Comparison of ENCODE assay signal across 16 cellular contexts in genomic region chr11:62566247-62566646, GRCh38. TPM values are rescaled to one million over a fixed set of nuclear protein-coding genes. Genes with fewer than 3 reads are reported as not detected.
A peak's percentile ranks its signal among the peaks of the same experiment; 100 is the strongest.
DNase-seq lines count a peak whose midpoint lies in the region; ATAC-seq and TF ChIP-seq lines count a peak whose summit lies in the region.
"Had no signal": no experiment of that assay in that cellular context is flagged by ENCODE, and none has a peak within 500 bp of the region (broad histone marks: within the 10 kb centered on the region; RNA-seq: fewer than 3 reads in every experiment).

No MANE protein-coding gene starts in this region.

- H3K27ac ChIP-seq in right atrium auricular region, result no peak overlapping the region
- peak overlapping the region; percentile 13 for H3K27ac ChIP-seq in thymus (ENCODE audit: low read depth)
- H3K27ac ChIP-seq: neutrophil, upper lobe of right lung had no signal

- no peak overlapping the region for H3K4me3 ChIP-seq in right atrium auricular region
- no peak overlapping the region for H3K4me3 ChIP-seq in thymus (ENCODE audit: low read length)
- no peak overlapping the region for H3K4me3 ChIP-seq in H7 (ENCODE audit: insufficient read depth, low read depth, low read length)
- H3K4me3 ChIP-seq: upper lobe of right lung had no signal

- H3K4me1 ChIP-seq in right atrium auricular region, result peaks cover 0 to 9% of the 10 kb centered on the region in 2 donors
- H3K4me1 ChIP-seq in thymus (ENCODE audit: control insufficient read depth, insufficient read depth, low read length), result no peaks in the 10 kb centered on the region
- H3K4me1 ChIP-seq: upper lobe of right lung had no signal

- H3K4me3 Mint-ChIP-seq in T-helper 17 cell (no peak overlapping the region), endothelial cell (ENCODE audit: unreplicated experiment) (peak overlapping the region; percentile 21)
- H3K4me3 Mint-ChIP-seq: B cell had no signal

- no peak for TF ChIP-seq CTCF in right atrium auricular region (IDR thresholded peaks at IDR 0.05)
- no peak for TF ChIP-seq CTCF in endothelial cell (IDR thresholded peaks at IDR 0.05; ENCODE audit: unreplicated experiment)

- H3K36me3 ChIP-seq in right atrium auricular region (peaks cover 84% of the 10 kb centered on the region), thymus (ENCODE audit: control insufficient read depth, insufficient read depth) (peaks cover 49% of the 10 kb centered on the region), H7 (replicated peaks; ENCODE audit: control insufficient read depth, insufficient read depth, low read length) (peaks cover 45% of the 10 kb centered on the region)

- peaks cover 35% of the 10 kb centered on the region for H3K4me1 Mint-ChIP-seq in T-helper 17 cell
- peaks cover 17% of the 10 kb centered on the region for H3K4me1 Mint-ChIP-seq in endothelial cell (ENCODE audit: unreplicated experiment)

- DNase-seq in left ventricle myocardium superior, result peak; percentile 6
- no peak for DNase-seq in right atrium auricular region (ENCODE audit: low spot score)
- DNase-seq in T-helper 17 cell, result no peak
- no peak for DNase-seq in endothelial cell (ENCODE audit: low spot score)
- no peak for DNase-seq in NCI-H510A treated with DMSO at 0.1 percent for 48 hours (lab: John Stamatoyannopoulos, UW)
- DNase-seq in H7, result no peak
- DNase-seq: MM.1S; NCI-H2029 treated with DMSO at 0.1 percent for 48 hours; NCI-H82; stimulated activated CD4-positive, alpha-beta T cell treated with anti-CD3 and anti-CD28 coated beads, Interleukin-4, amount 100 ng/mL, for 24 hours; T1000; upper lobe of right lung had no signal

- H3K27me3 ChIP-seq in right atrium auricular region (no peaks in the 10 kb centered on the region), thymus (ENCODE audit: control insufficient read depth, insufficient read depth) (no peaks in the 10 kb centered on the region), H7 (ENCODE audit: control insufficient read depth, insufficient read depth, low read length) (no peaks in the 10 kb centered on the region)
- H3K27me3 ChIP-seq: neutrophil, upper lobe of right lung had no signal

- no peaks in the 10 kb centered on the region for H3K27me3 Mint-ChIP-seq in T-helper 17 cell
- no peaks in the 10 kb centered on the region for H3K27me3 Mint-ChIP-seq in endothelial cell (ENCODE audit: unreplicated experiment)
- H3K27me3 Mint-ChIP-seq: B cell had no signal

- 98% methylated on average over 8 of the region's 8 CpGs for WGBS in thymus

- intact Hi-C loops in left ventricle myocardium superior (cut with micrococcal nuclease), result no loop called here

- H3K9me3 Mint-ChIP-seq in endothelial cell (ENCODE audit: unreplicated experiment), result no peaks in the 10 kb centered on the region

- no peaks in the 10 kb centered on the region for H3K9me3 ChIP-seq in right atrium auricular region
- no peaks in the 10 kb centered on the region for H3K9me3 ChIP-seq in T-helper 17 cell (ENCODE audit: control insufficient read depth, low read length, poor library complexity, severe bottlenecking)
- H3K9me3 ChIP-seq in thymus (ENCODE audit: control insufficient read depth), result no peaks in the 10 kb centered on the region
- H3K9me3 ChIP-seq: neutrophil, upper lobe of right lung had no signal

- no peak for ATAC-seq in left ventricle myocardium superior
- no peak for ATAC-seq in T-helper 17 cell
- no peak for ATAC-seq in HG03139 (IDR thresholded peaks at IDR 0.05; ENCODE audit: unreplicated experiment)
- ATAC-seq: upper lobe of right lung had no signal

- H3K27ac Mint-ChIP-seq in T-helper 17 cell (peak overlapping the region; percentile 90), endothelial cell (ENCODE audit: unreplicated experiment) (peak overlapping the region; percentile 27)

- H3K36me3 Mint-ChIP-seq in T-helper 17 cell (ENCODE audit: low read depth) (peaks cover 18% of the 10 kb centered on the region), endothelial cell (ENCODE audit: low read depth, unreplicated experiment) (peaks cover 41% of the 10 kb centered on the region)

RNA-seq across cellular contexts. Expression of gene EEF1G, which starts 7.4 kb away (rescaled TPM):
- 804 TPM for total RNA-seq in left ventricle myocardium superior
- 1,000 to 10,000 TPM in 1 of 2 donors, 100 to 1,000 TPM in 1; 707 to 1,175 TPM for total RNA-seq in right atrium auricular region
- total RNA-seq in T-helper 17 cell, result 1,000 to 10,000 TPM; 1,954 to 1,984 TPM
- 1,951 TPM for total RNA-seq in endothelial cell (ENCODE audit: unreplicated experiment)
- 1,365 TPM for polyA plus RNA-seq in thymus
- 1,781 and 1,948 TPM in 2 replicates for total RNA-seq in H7 (2014; rRNA removed; shearing (Covaris generic))

RNA-seq across cellular contexts. Expression of gene AHNAK, which starts 19.6 kb away (rescaled TPM):
- total RNA-seq in left ventricle myocardium superior (354 TPM), right atrium auricular region (100 to 1,000 TPM; 270 to 441 TPM), T-helper 17 cell (100 to 1,000 TPM; 692 to 863 TPM), endothelial cell (ENCODE audit: unreplicated experiment) (136 TPM)
- 35.8 TPM for polyA plus RNA-seq in thymus
- 8.3 and 11.2 TPM in 2 replicates for total RNA-seq in H7 (2014; rRNA removed; shearing (Covaris generic))

RNA-seq across cellular contexts. Expression of gene TUT1, which starts 25.1 kb away (rescaled TPM):
- 12.3 TPM for total RNA-seq in left ventricle myocardium superior
- 1 to 10 TPM; 5.4 to 5.7 TPM for total RNA-seq in right atrium auricular region
- 10 to 100 TPM; 20.9 to 23.2 TPM for total RNA-seq in T-helper 17 cell
- 21.2 TPM for total RNA-seq in endothelial cell (ENCODE audit: unreplicated experiment)
- polyA plus RNA-seq in thymus, result 25.3 TPM
- 25.8 and 29.4 TPM in 2 replicates for total RNA-seq in H7 (2014; rRNA removed; shearing (Covaris generic))

RNA-seq across cellular contexts. Expression of gene MTA2, which starts 35.4 kb away (rescaled TPM):
- total RNA-seq in left ventricle myocardium superior, result 33.1 TPM
- 10 to 100 TPM; 30.0 to 40.5 TPM for total RNA-seq in right atrium auricular region
- 100 to 1,000 TPM; 140 to 175 TPM for total RNA-seq in T-helper 17 cell
- 157 TPM for total RNA-seq in endothelial cell (ENCODE audit: unreplicated experiment)
- polyA plus RNA-seq in thymus, result 79.3 TPM
- total RNA-seq in H7 (2014; rRNA removed; shearing (Covaris generic)), result 151 and 166 TPM in 2 replicates

RNA-seq across cellular contexts. Expression of gene EML3, which starts 46.3 kb away (rescaled TPM):
- total RNA-seq in left ventricle myocardium superior, result 12.9 TPM
- 10 to 100 TPM; 15.8 to 21.3 TPM for total RNA-seq in right atrium auricular region
- total RNA-seq in T-helper 17 cell, result 100 to 1,000 TPM; 169 to 174 TPM
- 98.6 TPM for total RNA-seq in endothelial cell (ENCODE audit: unreplicated experiment)
- 99.3 TPM for polyA plus RNA-seq in thymus
- 28.0 and 29.3 TPM in 2 replicates for total RNA-seq in H7 (2014; rRNA removed; shearing (Covaris generic))

Comparison
In these comparisons a context has a peak if more than half of its experiments do, and no peak if none do; other contexts are left out.
1. RNA of gene AHNAK, which starts 19.6 kb away (total RNA-seq): 692 to 863 TPM in T-helper 17 cell, 270 to 441 TPM in right atrium auricular region, 354 TPM in left ventricle myocardium superior (single experiment) and 136 TPM in endothelial cell (single experiment); 8.3 to 11.2 TPM in H7; every median in the first group is over 10 times any median in the second.